Comparison of ENCODE assay signal across 10 cellular contexts in the genomic region with DNA sequence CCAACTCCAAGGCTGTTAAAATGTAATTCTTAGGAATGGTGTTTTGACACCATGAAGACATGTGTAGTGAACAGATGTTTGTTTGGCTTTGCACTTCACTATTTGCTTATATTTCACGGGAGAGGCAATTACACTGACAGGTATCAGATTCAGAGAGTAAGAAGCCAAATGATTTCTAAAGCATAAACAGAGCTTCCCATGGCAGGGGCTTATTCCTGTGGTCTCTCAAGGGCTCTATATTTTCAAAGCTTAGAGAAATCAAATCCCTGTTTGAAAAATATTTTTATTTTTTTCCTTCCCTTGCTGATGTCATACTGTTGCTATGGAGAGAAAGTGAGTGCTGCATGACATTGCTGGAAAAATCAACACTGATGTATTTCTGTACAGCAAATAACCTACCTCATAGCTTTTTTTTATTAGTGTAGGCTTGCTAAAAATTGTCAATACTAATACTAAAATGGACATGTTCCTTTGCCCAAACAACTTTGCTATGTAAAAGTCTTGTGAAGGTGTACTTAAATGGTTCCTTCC.
DNase-seq lines count a peak whose midpoint lies in the region; ATAC-seq and TF ChIP-seq lines count a peak whose summit lies in the region.
"Had no signal": no experiment of that assay in that cellular context is flagged by ENCODE, and none has a peak within 500 bp of the region (broad histone marks: within the 10 kb centered on the region; RNA-seq: fewer than 3 reads in every experiment).

No MANE protein-coding gene starts in this region.

- H3K4me1 Mint-ChIP-seq in activated CD4-positive, alpha-beta T cell treated with anti-CD3 and anti-CD28 coated beads, Interleukin-2, amount 10 ng/mL, durations not matched to agents 24 days and 14 days = peaks cover 3% of the 10 kb centered on the region
- no peaks in the 10 kb centered on the region for H3K4me1 Mint-ChIP-seq in activated CD4-positive, alpha-beta T cell treated with anti-CD3 and anti-CD28 coated beads, Interleukin-2, amount 10 ng/mL, durations not matched to agents 7 days and 5 days
- H3K4me1 Mint-ChIP-seq in type B pancreatic cell (ENCODE audit: unreplicated experiment) = peaks cover 5% of the 10 kb centered on the region
- H3K4me1 Mint-ChIP-seq: naive B cell had no signal

- no peaks in the 10 kb centered on the region for H3K27me3 ChIP-seq in thyroid gland

- TF ChIP-seq CTCF in type B pancreatic cell (conservative IDR thresholded peaks at IDR 0.05) (no peak), thyroid gland (IDR thresholded peaks at IDR 0.05) (no peak)

- H3K9me3 Mint-ChIP-seq in activated CD4-positive, alpha-beta T cell treated with anti-CD3 and anti-CD28 coated beads, Interleukin-2, amount 10 ng/mL, durations not matched to agents 24 days and 14 days = no peaks in the 10 kb centered on the region
- no peaks in the 10 kb centered on the region for H3K9me3 Mint-ChIP-seq in activated CD4-positive, alpha-beta T cell treated with anti-CD3 and anti-CD28 coated beads, Interleukin-2, amount 10 ng/mL, durations not matched to agents 7 days and 5 days
- H3K9me3 Mint-ChIP-seq in type B pancreatic cell = no peaks in the 10 kb centered on the region
- H3K9me3 Mint-ChIP-seq: naive B cell had no signal

- H3K36me3 ChIP-seq in thyroid gland = no peaks in the 10 kb centered on the region

- DNase-seq in activated CD4-positive, alpha-beta T cell treated with anti-CD3 and anti-CD28 coated beads, Interleukin-2, amount 10 ng/mL, durations not matched to agents 24 days and 14 days = no peak
- no peak for DNase-seq in activated CD4-positive, alpha-beta T cell treated with anti-CD3 and anti-CD28 coated beads, Interleukin-2, amount 10 ng/mL, durations not matched to agents 7 days and 5 days
- DNase-seq in NCI-H69 (lab: John Stamatoyannopoulos, UW) = peak; percentile 62
- DNase-seq in fibroblast of peridontal ligament (ENCODE audit: extremely low read depth) = peak; percentile 70
- no peak for DNase-seq in type B pancreatic cell (ENCODE audit: extremely low spot score, unreplicated experiment)
- no peak for DNase-seq in T1000 (lab: John Stamatoyannopoulos, UW)
- DNase-seq in thyroid gland = no peak
- DNase-seq: KBM-7, naive B cell had no signal

- 66% methylated on average over 1 of the region's 1 CpG for WGBS in thyroid gland, 2 donors

- H3K9me3 ChIP-seq in thyroid gland = no peaks in the 10 kb centered on the region

- H3K27ac Mint-ChIP-seq in activated CD4-positive, alpha-beta T cell treated with anti-CD3 and anti-CD28 coated beads, Interleukin-2, amount 10 ng/mL, durations not matched to agents 24 days and 14 days = peak overlapping the region; percentile 25
- H3K27ac Mint-ChIP-seq in activated CD4-positive, alpha-beta T cell treated with anti-CD3 and anti-CD28 coated beads, Interleukin-2, amount 10 ng/mL, durations not matched to agents 7 days and 5 days = no peak overlapping the region
- H3K27ac Mint-ChIP-seq in type B pancreatic cell = peak overlapping the region; percentile 48

- TF ChIP-seq POLR2A in thyroid gland (IDR thresholded peaks at IDR 0.05) = no peak

- no peak overlapping the region for H3K4me3 ChIP-seq in thyroid gland (replicated peaks in 1 of 3)

- peaks cover 13% of the 10 kb centered on the region for H3K36me3 Mint-ChIP-seq in activated CD4-positive, alpha-beta T cell treated with anti-CD3 and anti-CD28 coated beads, Interleukin-2, amount 10 ng/mL, durations not matched to agents 24 days and 14 days (ENCODE audit: low read depth)
- H3K36me3 Mint-ChIP-seq in activated CD4-positive, alpha-beta T cell treated with anti-CD3 and anti-CD28 coated beads, Interleukin-2, amount 10 ng/mL, durations not matched to agents 7 days and 5 days (ENCODE audit: low read depth) = peaks cover 3% of the 10 kb centered on the region
- peaks cover under 1% of the 10 kb centered on the region for H3K36me3 Mint-ChIP-seq in type B pancreatic cell
- H3K36me3 Mint-ChIP-seq: naive B cell had no signal

- no peaks in the 10 kb centered on the region for H3K27me3 Mint-ChIP-seq in activated CD4-positive, alpha-beta T cell treated with anti-CD3 and anti-CD28 coated beads, Interleukin-2, amount 10 ng/mL, durations not matched to agents 24 days and 14 days
- no peaks in the 10 kb centered on the region for H3K27me3 Mint-ChIP-seq in activated CD4-positive, alpha-beta T cell treated with anti-CD3 and anti-CD28 coated beads, Interleukin-2, amount 10 ng/mL, durations not matched to agents 7 days and 5 days
- no peaks in the 10 kb centered on the region for H3K27me3 Mint-ChIP-seq in type B pancreatic cell
- H3K27me3 Mint-ChIP-seq: naive B cell had no signal

- no peak for ATAC-seq in HG03571 (IDR thresholded peaks at IDR 0.05; ENCODE audit: unreplicated experiment)

- H3K4me1 ChIP-seq in thyroid gland = no peaks in the 10 kb centered on the region

- no peak overlapping the region for H3K4me3 Mint-ChIP-seq in activated CD4-positive, alpha-beta T cell treated with anti-CD3 and anti-CD28 coated beads, Interleukin-2, amount 10 ng/mL, durations not matched to agents 24 days and 14 days
- H3K4me3 Mint-ChIP-seq in activated CD4-positive, alpha-beta T cell treated with anti-CD3 and anti-CD28 coated beads, Interleukin-2, amount 10 ng/mL, durations not matched to agents 7 days and 5 days = no peak overlapping the region
- no peak overlapping the region for H3K4me3 Mint-ChIP-seq in type B pancreatic cell
- H3K4me3 Mint-ChIP-seq: naive B cell had no signal

- POLR2A ChIA-PET in activated CD4-positive, alpha-beta T cell treated with anti-CD3 and anti-CD28 coated beads, Interleukin-2, amount 10 ng/mL, durations not matched to agents 7 days and 5 days (lab: Charles Lee) = no interaction called here

- CTCF ChIA-PET in activated CD4-positive, alpha-beta T cell treated with anti-CD3 and anti-CD28 coated beads, Interleukin-2, amount 10 ng/mL, durations not matched to agents 7 days and 5 days (lab: Charles Lee) = no interaction called here

- intact Hi-C loops in activated CD4-positive, alpha-beta T cell treated with anti-CD3 and anti-CD28 coated beads, Interleukin-2, amount 10 ng/mL, durations not matched to agents 24 days and 14 days (cut with micrococcal nuclease) = no loop called here
- intact Hi-C loops in thyroid gland (cut with DNase I) = no loop called here

- no peak overlapping the region for H3K27ac ChIP-seq in thyroid gland

Comparison
In these comparisons a context has a peak if more than half of its experiments do, and no peak if none do; other contexts are left out.
1. DNase-seq: peak in NCI-H69 (single experiment) and fibroblast of peridontal ligament (single experiment); none in activated CD4-positive, alpha-beta T cell treated with anti-CD3 and anti-CD28 coated beads, Interleukin-2, amount 10 ng/mL, durations not matched to agents 24 days and 14 days (single experiment), activated CD4-positive, alpha-beta T cell treated with anti-CD3 and anti-CD28 coated beads, Interleukin-2, amount 10 ng/mL, durations not matched to agents 7 days and 5 days (single experiment), type B pancreatic cell (single experiment), T1000 (single experiment) and thyroid gland (0 of 2).